Comparison of ENCODE assay signal across 17 cellular contexts in the genomic region with DNA sequence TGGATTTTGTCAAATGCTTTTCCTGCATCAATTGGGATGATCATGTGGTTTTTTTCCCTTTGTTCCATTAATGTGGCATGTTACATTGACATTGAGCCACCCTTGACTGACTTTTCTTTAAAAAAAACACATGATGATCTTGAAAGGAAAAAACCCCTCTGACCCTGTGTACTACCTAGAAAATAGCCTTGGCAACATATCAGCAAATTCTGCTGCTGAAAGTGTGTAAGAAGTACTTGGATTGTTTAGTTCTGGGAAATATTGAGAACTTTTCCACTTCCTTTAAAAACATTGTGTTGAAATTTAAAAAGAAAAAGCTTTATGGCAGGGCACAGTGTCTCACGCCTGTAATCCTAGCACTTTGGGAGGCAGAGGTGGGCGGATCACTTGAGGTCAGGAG.
"Had no signal": no experiment of that assay in that cellular context is flagged by ENCODE, and none has a peak within 500 bp of the region (broad histone marks: within the 10 kb centered on the region; RNA-seq: fewer than 3 reads in every experiment).

No MANE protein-coding gene starts in this region.

- H3K4me3 ChIP-seq: neural progenitor cell, pancreas had no signal

- H3K27me3 ChIP-seq: neural progenitor cell, pancreas had no signal

- H3K4me1 ChIP-seq: neural progenitor cell had no signal

- H3K9ac ChIP-seq: neural progenitor cell had no signal

- ATAC-seq: activated T-helper 17 cell treated with anti-CD3 and anti-CD28 coated beads, Interleukin-2, amount 50 U/mL, for 72 hours; esophagus mucosa; pancreas; stimulated activated naive CD8-positive, alpha-beta T cell treated with anti-CD3 and anti-CD28 coated beads, Interleukin-15, amount 100 ng/mL, for 72 hours; T-helper 17 cell; WTC11 had no signal

- FAIRE-seq: keratinocyte had no signal

- H3K27ac ChIP-seq: neural progenitor cell, pancreas had no signal

- H3K36me3 ChIP-seq: neural progenitor cell, pancreas had no signal

- H3K9me3 ChIP-seq: pancreas had no signal

- DNase-seq: activated CD4-positive, alpha-beta T cell treated with anti-CD3 and anti-CD28 coated beads for 48 hours; activated naive CD4-positive, alpha-beta T cell treated with anti-CD3 and anti-CD28 coated beads for 36 hours; activated T-cell treated with anti-CD3 and anti-CD28 coated beads for 4 hours; cerebellar nuclear complex; foreskin melanocyte; midbrain; pancreas; SHP77 treated with DMSO at 0.1 percent for 48 hours; stimulated activated CD4-positive, alpha-beta T cell treated with anti-CD3 and anti-CD28 coated beads, Interleukin-4, amount 100 ng/mL, for 24 hours; stimulated activated naive CD8-positive, alpha-beta T cell treated with anti-CD3 and anti-CD28 coated beads, Interleukin-15, amount 100 ng/mL, for 72 hours; T-helper 17 cell; trophoblast cell had no signal
